In the genomic region with DNA sequence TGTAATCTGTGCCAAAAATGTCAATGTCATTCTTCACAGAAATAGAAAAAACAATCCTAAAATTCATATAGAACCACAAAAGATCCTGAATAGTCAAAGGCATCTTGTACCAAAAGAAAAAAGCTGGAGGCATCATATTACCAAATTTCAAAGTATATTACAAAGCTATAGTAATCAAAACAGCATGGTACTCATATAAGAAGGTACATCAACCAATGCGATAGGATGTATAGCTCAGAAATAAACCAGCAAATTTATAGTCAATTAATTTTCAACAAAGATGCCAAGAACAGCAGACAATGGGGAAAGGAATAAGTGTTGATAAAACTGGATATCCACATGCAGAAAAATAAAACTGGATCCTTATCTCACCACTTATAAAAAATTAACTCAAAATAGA, we compare ENCODE assay signal across 2 cellular contexts.
TF ChIP-seq lines count a peak whose summit lies in the region.

No MANE protein-coding gene starts in this region.

TF ChIP-seq in HCT116, 20 proteins besides CTCF, POLR2A, EP300 and RAD21 (continued from another document):
- TF ChIP-seq, protein P1, sequence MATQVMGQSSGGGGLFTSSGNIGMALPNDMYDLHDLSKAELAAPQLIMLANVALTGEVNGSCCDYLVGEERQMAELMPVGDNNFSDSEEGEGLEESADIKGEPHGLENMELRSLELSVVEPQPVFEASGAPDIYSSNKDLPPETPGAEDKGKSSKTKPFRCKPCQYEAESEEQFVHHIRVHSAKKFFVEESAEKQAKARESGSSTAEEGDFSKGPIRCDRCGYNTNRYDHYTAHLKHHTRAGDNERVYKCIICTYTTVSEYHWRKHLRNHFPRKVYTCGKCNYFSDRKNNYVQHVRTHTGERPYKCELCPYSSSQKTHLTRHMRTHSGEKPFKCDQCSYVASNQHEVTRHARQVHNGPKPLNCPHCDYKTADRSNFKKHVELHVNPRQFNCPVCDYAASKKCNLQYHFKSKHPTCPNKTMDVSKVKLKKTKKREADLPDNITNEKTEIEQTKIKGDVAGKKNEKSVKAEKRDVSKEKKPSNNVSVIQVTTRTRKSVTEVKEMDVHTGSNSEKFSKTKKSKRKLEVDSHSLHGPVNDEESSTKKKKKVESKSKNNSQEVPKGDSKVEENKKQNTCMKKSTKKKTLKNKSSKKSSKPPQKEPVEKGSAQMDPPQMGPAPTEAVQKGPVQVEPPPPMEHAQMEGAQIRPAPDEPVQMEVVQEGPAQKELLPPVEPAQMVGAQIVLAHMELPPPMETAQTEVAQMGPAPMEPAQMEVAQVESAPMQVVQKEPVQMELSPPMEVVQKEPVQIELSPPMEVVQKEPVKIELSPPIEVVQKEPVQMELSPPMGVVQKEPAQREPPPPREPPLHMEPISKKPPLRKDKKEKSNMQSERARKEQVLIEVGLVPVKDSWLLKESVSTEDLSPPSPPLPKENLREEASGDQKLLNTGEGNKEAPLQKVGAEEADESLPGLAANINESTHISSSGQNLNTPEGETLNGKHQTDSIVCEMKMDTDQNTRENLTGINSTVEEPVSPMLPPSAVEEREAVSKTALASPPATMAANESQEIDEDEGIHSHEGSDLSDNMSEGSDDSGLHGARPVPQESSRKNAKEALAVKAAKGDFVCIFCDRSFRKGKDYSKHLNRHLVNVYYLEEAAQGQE (IDR thresholded peaks at IDR 0.05; ENCODE audit: low read depth) = no peak

TF ChIP-seq in HEK293, 187 proteins besides CTCF, POLR2A, EP300 and RAD21:
- TF ChIP-seq, protein P2, sequence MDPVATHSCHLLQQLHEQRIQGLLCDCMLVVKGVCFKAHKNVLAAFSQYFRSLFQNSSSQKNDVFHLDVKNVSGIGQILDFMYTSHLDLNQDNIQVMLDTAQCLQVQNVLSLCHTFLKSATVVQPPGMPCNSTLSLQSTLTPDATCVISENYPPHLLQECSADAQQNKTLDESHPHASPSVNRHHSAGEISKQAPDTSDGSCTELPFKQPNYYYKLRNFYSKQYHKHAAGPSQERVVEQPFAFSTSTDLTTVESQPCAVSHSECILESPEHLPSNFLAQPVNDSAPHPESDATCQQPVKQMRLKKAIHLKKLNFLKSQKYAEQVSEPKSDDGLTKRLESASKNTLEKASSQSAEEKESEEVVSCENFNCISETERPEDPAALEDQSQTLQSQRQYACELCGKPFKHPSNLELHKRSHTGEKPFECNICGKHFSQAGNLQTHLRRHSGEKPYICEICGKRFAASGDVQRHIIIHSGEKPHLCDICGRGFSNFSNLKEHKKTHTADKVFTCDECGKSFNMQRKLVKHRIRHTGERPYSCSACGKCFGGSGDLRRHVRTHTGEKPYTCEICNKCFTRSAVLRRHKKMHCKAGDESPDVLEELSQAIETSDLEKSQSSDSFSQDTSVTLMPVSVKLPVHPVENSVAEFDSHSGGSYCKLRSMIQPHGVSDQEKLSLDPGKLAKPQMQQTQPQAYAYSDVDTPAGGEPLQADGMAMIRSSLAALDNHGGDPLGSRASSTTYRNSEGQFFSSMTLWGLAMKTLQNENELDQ (tag by site-specific recombination; IDR thresholded peaks at IDR 0.05; ENCODE audit: low read depth) = no peak
- TF ChIP-seq, protein P3, sequence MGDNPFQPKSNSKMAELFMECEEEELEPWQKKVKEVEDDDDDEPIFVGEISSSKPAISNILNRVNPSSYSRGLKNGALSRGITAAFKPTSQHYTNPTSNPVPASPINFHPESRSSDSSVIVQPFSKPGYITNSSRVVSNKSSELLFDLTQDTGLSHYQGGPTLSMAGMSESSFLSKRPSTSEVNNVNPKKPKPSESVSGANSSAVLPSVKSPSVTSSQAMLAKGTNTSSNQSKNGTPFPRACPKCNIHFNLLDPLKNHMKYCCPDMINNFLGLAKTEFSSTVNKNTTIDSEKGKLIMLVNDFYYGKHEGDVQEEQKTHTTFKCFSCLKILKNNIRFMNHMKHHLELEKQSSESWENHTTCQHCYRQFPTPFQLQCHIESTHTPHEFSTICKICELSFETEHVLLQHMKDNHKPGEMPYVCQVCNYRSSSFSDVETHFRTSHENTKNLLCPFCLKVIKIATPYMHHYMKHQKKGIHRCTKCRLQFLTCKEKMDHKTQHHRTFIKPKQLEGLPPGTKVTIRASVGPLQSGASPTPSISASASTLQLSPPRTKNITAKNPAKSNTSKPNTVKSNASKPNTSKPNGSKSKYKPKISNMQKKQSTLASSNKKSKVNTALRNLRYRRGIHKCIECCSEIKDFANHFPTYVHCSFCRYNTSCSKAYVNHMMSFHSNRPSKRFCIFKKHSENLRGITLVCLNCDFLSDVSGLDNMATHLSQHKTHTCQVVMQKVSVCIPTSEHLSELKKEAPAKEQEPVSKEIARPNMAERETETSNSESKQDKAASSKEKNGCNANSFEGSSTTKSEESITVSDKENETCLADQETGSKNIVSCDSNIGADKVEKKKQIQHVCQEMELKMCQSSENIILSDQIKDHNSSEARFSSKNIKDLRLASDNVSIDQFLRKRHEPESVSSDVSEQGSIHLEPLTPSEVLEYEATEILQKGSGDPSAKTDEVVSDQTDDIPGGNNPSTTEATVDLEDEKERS (tag by site-specific recombination; IDR thresholded peaks at IDR 0.05) = 0 out of 2 replicates have a peak, but pooled peaks have one; percentile 39
- TF ChIP-seq, protein P4, sequence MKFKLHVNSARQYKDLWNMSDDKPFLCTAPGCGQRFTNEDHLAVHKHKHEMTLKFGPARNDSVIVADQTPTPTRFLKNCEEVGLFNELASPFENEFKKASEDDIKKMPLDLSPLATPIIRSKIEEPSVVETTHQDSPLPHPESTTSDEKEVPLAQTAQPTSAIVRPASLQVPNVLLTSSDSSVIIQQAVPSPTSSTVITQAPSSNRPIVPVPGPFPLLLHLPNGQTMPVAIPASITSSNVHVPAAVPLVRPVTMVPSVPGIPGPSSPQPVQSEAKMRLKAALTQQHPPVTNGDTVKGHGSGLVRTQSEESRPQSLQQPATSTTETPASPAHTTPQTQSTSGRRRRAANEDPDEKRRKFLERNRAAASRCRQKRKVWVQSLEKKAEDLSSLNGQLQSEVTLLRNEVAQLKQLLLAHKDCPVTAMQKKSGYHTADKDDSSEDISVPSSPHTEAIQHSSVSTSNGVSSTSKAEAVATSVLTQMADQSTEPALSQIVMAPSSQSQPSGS (tag by site-specific recombination; IDR thresholded peaks at IDR 0.05; ENCODE audit: low read depth) = no peak
- TF ChIP-seq ZNF514 (tag by site-specific recombination; IDR thresholded peaks at IDR 0.05) = no peak
- TF ChIP-seq, protein P5, sequence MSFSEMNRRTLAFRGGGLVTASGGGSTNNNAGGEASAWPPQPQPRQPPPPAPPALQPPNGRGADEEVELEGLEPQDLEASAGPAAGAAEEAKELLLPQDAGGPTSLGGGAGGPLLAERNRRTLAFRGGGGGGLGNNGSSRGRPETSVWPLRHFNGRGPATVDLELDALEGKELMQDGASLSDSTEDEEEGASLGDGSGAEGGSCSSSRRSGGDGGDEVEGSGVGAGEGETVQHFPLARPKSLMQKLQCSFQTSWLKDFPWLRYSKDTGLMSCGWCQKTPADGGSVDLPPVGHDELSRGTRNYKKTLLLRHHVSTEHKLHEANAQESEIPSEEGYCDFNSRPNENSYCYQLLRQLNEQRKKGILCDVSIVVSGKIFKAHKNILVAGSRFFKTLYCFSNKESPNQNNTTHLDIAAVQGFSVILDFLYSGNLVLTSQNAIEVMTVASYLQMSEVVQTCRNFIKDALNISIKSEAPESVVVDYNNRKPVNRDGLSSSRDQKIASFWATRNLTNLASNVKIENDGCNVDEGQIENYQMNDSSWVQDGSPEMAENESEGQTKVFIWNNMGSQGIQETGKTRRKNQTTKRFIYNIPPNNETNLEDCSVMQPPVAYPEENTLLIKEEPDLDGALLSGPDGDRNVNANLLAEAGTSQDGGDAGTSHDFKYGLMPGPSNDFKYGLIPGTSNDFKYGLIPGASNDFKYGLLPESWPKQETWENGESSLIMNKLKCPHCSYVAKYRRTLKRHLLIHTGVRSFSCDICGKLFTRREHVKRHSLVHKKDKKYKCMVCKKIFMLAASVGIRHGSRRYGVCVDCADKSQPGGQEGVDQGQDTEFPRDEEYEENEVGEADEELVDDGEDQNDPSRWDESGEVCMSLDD (tag by site-specific recombination; IDR thresholded peaks at IDR 0.05) = no peak
- TF ChIP-seq ZNF473 (tag by site-specific recombination; IDR thresholded peaks at IDR 0.05) = no peak
- TF ChIP-seq, protein P1 (tag by site-specific recombination; IDR thresholded peaks at IDR 0.05) = no peak
- TF ChIP-seq SETDB1 (IDR thresholded peaks at IDR 0.05; ENCODE audit: insufficient read length, low read length) = peak; percentile 69
